In the genomic region with DNA sequence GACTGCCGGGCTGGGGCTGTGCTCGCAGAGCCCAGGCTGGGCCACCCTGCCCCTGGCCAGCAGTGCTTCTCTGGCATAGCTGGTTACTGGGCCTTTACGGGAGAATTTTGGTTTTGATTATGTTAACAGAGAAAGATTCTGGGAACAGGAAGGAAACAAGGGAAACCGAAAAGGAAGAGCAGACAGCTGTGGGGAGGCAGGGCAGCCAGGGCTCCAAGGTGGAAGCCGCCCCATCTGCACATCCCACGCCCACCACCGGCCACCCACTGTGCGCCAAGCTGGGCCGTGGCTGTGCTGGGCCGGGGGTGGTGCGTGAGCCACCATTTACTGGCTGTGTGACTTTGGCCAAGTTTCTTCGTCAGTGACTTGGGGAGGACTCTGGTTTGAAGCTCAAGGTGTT, we compare ENCODE assay signal across 8 cellular contexts. TPM values are rescaled to one million over a fixed set of nuclear protein-coding genes. Genes with fewer than 3 reads are reported as not detected.
DNase-seq lines count a peak whose midpoint lies in the region; ATAC-seq and TF ChIP-seq lines count a peak whose summit lies in the region.

No MANE protein-coding gene starts in this region.

- peaks cover 0 to 2% (median 0%) of the 10 kb centered on the region in 7 donors for H3K9me3 Mint-ChIP-seq in CD14-positive monocyte

- peak overlapping the region; percentile 1 for H3K4me3 ChIP-seq in astrocyte of the cerebellum (ENCODE audit: low read depth, low read length)

- peak overlapping the region; percentile 4 to 94 (median 70) for H3K27ac Mint-ChIP-seq in CD14-positive monocyte

- no peak for TF ChIP-seq CTCF in CD14-positive monocyte (IDR thresholded peaks at IDR 0.05)
- TF ChIP-seq CTCF in astrocyte of the cerebellum (IDR thresholded peaks at IDR 0.05; ENCODE audit: low read depth, low read length, missing control alignments): no peak

- peaks cover 88% of the 10 kb centered on the region for H3K4me1 Mint-ChIP-seq in CD14-positive monocyte

- ATAC-seq in HG02870 (IDR thresholded peaks at IDR 0.05; ENCODE audit: unreplicated experiment) (peak; percentile 13), HG03354 (IDR thresholded peaks at IDR 0.05; ENCODE audit: poor library complexity, severe bottlenecking, unreplicated experiment) (no peak)

- intact Hi-C loops in CD14-positive monocyte (cut with micrococcal nuclease): loop anchor here (5.0 kb wide), 1 partner anchor 51 kb away; no protein-coding TSS in a partner anchor

- H3K27me3 Mint-ChIP-seq in CD14-positive monocyte (ENCODE audit: low read depth in 3 of 3): peaks cover 0 to 7% (median 2%) of the 10 kb centered on the region in 3 donors

- peaks cover 51 to 66% of the 10 kb centered on the region in 2 donors for H3K36me3 Mint-ChIP-seq in CD14-positive monocyte

- H3K4me3 Mint-ChIP-seq in CD14-positive monocyte: peak overlapping the region; percentile 87 to 90

- in situ Hi-C loops in astrocyte of the cerebellum (cut with HindIII; ENCODE audit: low sequenced_read_pairs): no loop called here

- DNase-seq in CD14-positive monocyte (ENCODE audit: low spot score): no peak
- DNase-seq in astrocyte of the cerebellum (ENCODE audit: low read depth): no peak
- peak; percentile 38 for DNase-seq in myocyte (ENCODE audit: low read depth)
- no peak for DNase-seq in D341Med (ENCODE audit: low spot score)
- DNase-seq in NCI-H1436 (lab: John Stamatoyannopoulos, UW): no peak
- DNase-seq in pons (ENCODE audit: low spot score): no peak

RNA-seq across cellular contexts. Expression of a gene that starts 20.1 kb away (rescaled TPM):
- 10 to 100 TPM; 19.1 to 26.9 TPM for polyA plus RNA-seq in CD14-positive monocyte
- 24.9 and 31.1 TPM in 2 replicates for total RNA-seq in myocyte
- 14.4 TPM for polyA plus RNA-seq in myocyte (2012)

RNA-seq across cellular contexts. Expression of a gene that starts 30.7 kb away (rescaled TPM):
- polyA plus RNA-seq in CD14-positive monocyte: 100 to 1,000 TPM in 1 of 2 donors, 10 to 100 TPM in 1; 76.1 to 103 TPM
- total RNA-seq in myocyte: 121 and 142 TPM in 2 replicates
- polyA plus RNA-seq in myocyte (2012): 208 TPM

RNA-seq across cellular contexts. Expression of a gene that starts 56.8 kb away (rescaled TPM):
- 10 to 100 TPM; 27.6 to 28.2 TPM for polyA plus RNA-seq in CD14-positive monocyte
- 32.3 and 54.5 TPM in 2 replicates for total RNA-seq in myocyte
- polyA plus RNA-seq in myocyte (2012): 25.1 TPM
